2 cellular contexts compared by ENCODE assay signal in genomic region chr4:122788935-122789334, GRCh38.
TF ChIP-seq lines count a peak whose summit lies in the region.

No MANE protein-coding gene starts in this region.

TF ChIP-seq in GM23338, 12 proteins besides CTCF, POLR2A, EP300 and RAD21:
- TF ChIP-seq POLR2AphosphoS5 (IDR thresholded peaks at IDR 0.05; ENCODE audit: low read depth) (no peak), JUNB (IDR thresholded peaks at IDR 0.05; ENCODE audit: unreplicated experiment) (no peak), CREB1 (CRISPR knock-in tag; IDR thresholded peaks at IDR 0.05; ENCODE audit: low read depth) (peak; percentile 43), ZNF462 (CRISPR knock-in tag; IDR thresholded peaks at IDR 0.05) (no peak), NANOG (IDR thresholded peaks at IDR 0.05; ENCODE audit: borderline replicate concordance) (peak; percentile 73), STAT1 (IDR thresholded peaks at IDR 0.05; ENCODE audit: unreplicated experiment) (no peak), REST (IDR thresholded peaks at IDR 0.05; ENCODE audit: unreplicated experiment) (no peak), ZNF114 (CRISPR knock-in tag; IDR thresholded peaks at IDR 0.05) (no peak), ZNF331 (CRISPR knock-in tag; IDR thresholded peaks at IDR 0.05; ENCODE audit: low read depth) (no peak), ETS1 (IDR thresholded peaks at IDR 0.05) (no peak), EZH2 (IDR thresholded peaks at IDR 0.05; ENCODE audit: low read depth, unreplicated experiment) (no peak), EZH2phosphoT487 (IDR thresholded peaks at IDR 0.05; ENCODE audit: unreplicated experiment) (no peak)
TF ChIP-seq in GM23338: peak in this region for 2.

TF ChIP-seq in H1, 55 proteins besides CTCF, POLR2A, EP300 and RAD21:
- TF ChIP-seq RBBP5 (IDR thresholded peaks at IDR 0.05; ENCODE audit: borderline replicate concordance, low read depth, low read length): no peak
- TF ChIP-seq ASH2L (IDR thresholded peaks at IDR 0.05; ENCODE audit: low read length): no peak
- TF ChIP-seq SIX5 (IDR thresholded peaks at IDR 0.05; ENCODE audit: low read depth, low read length): no peak
- no peak for TF ChIP-seq RNF2 (IDR thresholded peaks at IDR 0.05; ENCODE audit: borderline replicate concordance, low read depth, low read length, missing control alignments, poor library complexity, severe bottlenecking)
- peak; percentile 64; the same call in 1 of the 2 replicates for TF ChIP-seq CREB1 (IDR thresholded peaks at IDR 0.05)
- no peak for TF ChIP-seq KDM1A (IDR thresholded peaks at IDR 0.05; ENCODE audit: borderline replicate concordance, low read length)
- no peak for TF ChIP-seq CBX8 (IDR thresholded peaks at IDR 0.05; ENCODE audit: borderline replicate concordance, low read depth, low read length)
